Comparison of ENCODE assay signal across 9 cellular contexts in genomic region chr2:152925540-152926448, GRCh38.
A peak's percentile ranks its signal among the peaks of the same experiment; 100 is the strongest.
DNase-seq lines count a peak whose midpoint lies in the region; ATAC-seq and TF ChIP-seq lines count a peak whose summit lies in the region.
"Had no signal": no experiment of that assay in that cellular context is flagged by ENCODE, and none has a peak within 500 bp of the region (broad histone marks: within the 10 kb centered on the region; RNA-seq: fewer than 3 reads in every experiment).

No MANE protein-coding gene starts in this region.

- no peak overlapping the region for H3K4me3 Mint-ChIP-seq in WTC11
- H3K4me3 Mint-ChIP-seq: stimulated activated naive CD8-positive, alpha-beta T cell treated with anti-CD3 and anti-CD28 coated beads, Interleukin-15, Interleukin-2, amounts not matched to agents 100 ng/mL and 50 ng/mL, for 24 hours had no signal

- POLR2A ChIA-PET in WTC11 (lab: Charles Lee) = no interaction called here

- H3K4me2 ChIP-seq in trophoblast cell (ENCODE audit: low read length) = no peak overlapping the region

- H3K18ac ChIP-seq in trophoblast cell (ENCODE audit: low read length) = no peak overlapping the region

- no peaks in the 10 kb centered on the region for H3K9me3 ChIP-seq in trophoblast cell (ENCODE audit: insufficient read depth, low read depth, low read length)

- no peaks in the 10 kb centered on the region for H3K79me2 ChIP-seq in trophoblast cell (ENCODE audit: control insufficient read depth, insufficient read depth, low read length, poor library complexity)

- no peak overlapping the region for H3K23ac ChIP-seq in trophoblast cell (ENCODE audit: low read length)

- in situ Hi-C loops in Caki2 (cut with HindIII; ENCODE audit: low pct_unique_long_range_greater_than_20kb, low sequenced_read_pairs) = no loop called here

- H3K4ac ChIP-seq in trophoblast cell (ENCODE audit: low read depth, low read length) = no peak overlapping the region

- H4K12ac ChIP-seq in trophoblast cell (ENCODE audit: low read depth, low read length) = no peak overlapping the region

- H3K4me3 ChIP-seq in fibroblast of mammary gland (ENCODE audit: control insufficient read depth, low read depth, low read length) = no peak overlapping the region
- H3K4me3 ChIP-seq in trophoblast cell (ENCODE audit: low read depth, low read length) = no peak overlapping the region

- peak; percentile 70 for DNase-seq in Caki2 (ENCODE audit: low read depth)
- DNase-seq in NCI-H2107 (lab: John Stamatoyannopoulos, UW) = peak; percentile 24
- peak; percentile 90 for DNase-seq in WTC11 (ENCODE audit: low spot score)
- peak; percentile 69 for DNase-seq in fibroblast of mammary gland (ENCODE audit: low read depth)
- peak; percentile 60 to 82 for DNase-seq in trophoblast cell
- no peak for DNase-seq in hepatic stellate cell (ENCODE audit: low spot score)

- peak; percentile 90 for TF ChIP-seq CTCF in WTC11 (IDR thresholded peaks at IDR 0.05)
- peak; percentile 77 for TF ChIP-seq CTCF in fibroblast of mammary gland (conservative IDR thresholded peaks at IDR 0.05; ENCODE audit: control insufficient read depth, insufficient read depth, low read depth, low read length)

- no peak overlapping the region for H2BK5ac ChIP-seq in trophoblast cell (ENCODE audit: low read depth, low read length, poor library complexity)

- H4K8ac ChIP-seq in trophoblast cell (ENCODE audit: low read depth, low read length) = no peak overlapping the region

- no peak overlapping the region; the same call in 1 of the 2 replicates for H3K27ac Mint-ChIP-seq in WTC11
- H3K27ac Mint-ChIP-seq: stimulated activated naive CD8-positive, alpha-beta T cell treated with anti-CD3 and anti-CD28 coated beads, Interleukin-15, Interleukin-2, amounts not matched to agents 100 ng/mL and 50 ng/mL, for 24 hours had no signal

- H3K79me1 ChIP-seq in trophoblast cell (ENCODE audit: low read length) = no peaks in the 10 kb centered on the region

- H3K9me3 Mint-ChIP-seq in WTC11 = peaks cover 8% of the 10 kb centered on the region
- H3K9me3 Mint-ChIP-seq: stimulated activated naive CD8-positive, alpha-beta T cell treated with anti-CD3 and anti-CD28 coated beads, Interleukin-15, Interleukin-2, amounts not matched to agents 100 ng/mL and 50 ng/mL, for 24 hours had no signal

- H3K36me3 Mint-ChIP-seq in WTC11 = no peaks in the 10 kb centered on the region

- no peaks in the 10 kb centered on the region for H3K36me3 ChIP-seq in trophoblast cell (ENCODE audit: control insufficient read depth in 1 of 2, insufficient read depth in 2 of 2, low read length in 2 of 2)

- ATAC-seq in GM19023 (IDR thresholded peaks at IDR 0.05; ENCODE audit: unreplicated experiment) (peak; percentile 90), HG03066 (IDR thresholded peaks at IDR 0.05; ENCODE audit: low read depth, unreplicated experiment) (peak; percentile 83), WTC11 (peak; percentile 99)

- no CpG with 5 or more reads among the region's 11 CpGs for WGBS in trophoblast cell (ENCODE audit: extremely low coverage, insufficient coverage, insufficient read length)

- no peaks in the 10 kb centered on the region for H3K4me1 ChIP-seq in trophoblast cell (ENCODE audit: control insufficient read depth in 1 of 2, insufficient read depth in 2 of 2, low read length in 2 of 2)

- no peak overlapping the region for H3K14ac ChIP-seq in trophoblast cell (ENCODE audit: low read length)

- H2AFZ ChIP-seq in trophoblast cell (ENCODE audit: insufficient read depth, low read length, poor library complexity) = no peak overlapping the region

- no peaks in the 10 kb centered on the region; the same call in 1 of the 2 replicates for H3K27me3 Mint-ChIP-seq in WTC11 (ENCODE audit: low read depth)

- H4K91ac ChIP-seq in trophoblast cell (ENCODE audit: low read depth, low read length) = no peak overlapping the region

- H2BK120ac ChIP-seq in trophoblast cell (ENCODE audit: insufficient read depth, low read length, poor library complexity) = no peak overlapping the region

- no peak overlapping the region for H2BK12ac ChIP-seq in trophoblast cell (ENCODE audit: low read length)

- no peak overlapping the region for H3K9ac ChIP-seq in trophoblast cell (ENCODE audit: low read length)

- no peak overlapping the region for H3K27ac ChIP-seq in trophoblast cell (ENCODE audit: low read depth, low read length)

- H3K4me1 Mint-ChIP-seq in WTC11 = peaks cover 3% of the 10 kb centered on the region; the same call in 1 of the 2 replicates

- CTCF ChIA-PET in WTC11 (lab: Charles Lee) = interaction anchor here (0.6 to 1.4 kb wide), 31 partner anchors 8 to 649 kb away, joined by 3 to 14 read pairs (median 3); partner anchors contain the start of gene RPRM

- no peak overlapping the region for H2AK5ac ChIP-seq in trophoblast cell (ENCODE audit: low read length)

- H3K27me3 ChIP-seq in trophoblast cell (ENCODE audit: insufficient read depth, low read length) = no peaks in the 10 kb centered on the region

TF ChIP-seq in WTC11, 78 proteins besides CTCF, POLR2A, EP300 and RAD21 (continues in another document):
- TF ChIP-seq NFE2L1 (CRISPR knock-in tag; IDR thresholded peaks at IDR 0.05) = no peak
- TF ChIP-seq HMGA2 (CRISPR knock-in tag; IDR thresholded peaks at IDR 0.05) = no peak
- TF ChIP-seq USF2 (CRISPR knock-in tag; IDR thresholded peaks at IDR 0.05) = peak; percentile 78
- TF ChIP-seq MAX (CRISPR knock-in tag; IDR thresholded peaks at IDR 0.05) = peak; percentile 16; the same call in 1 of the 2 replicates
- TF ChIP-seq CREM (CRISPR knock-in tag; IDR thresholded peaks at IDR 0.05) = no peak
- TF ChIP-seq CBFB (CRISPR knock-in tag; IDR thresholded peaks at IDR 0.05; ENCODE audit: low read depth) = no peak
- no peak for TF ChIP-seq ELF4 (CRISPR knock-in tag; IDR thresholded peaks at IDR 0.05; ENCODE audit: low read depth)
- TF ChIP-seq ATF6 (CRISPR knock-in tag; IDR thresholded peaks at IDR 0.05) = no peak
- TF ChIP-seq ATF1 (CRISPR knock-in tag; IDR thresholded peaks at IDR 0.05) = no peak
- no peak for TF ChIP-seq SP1 (CRISPR knock-in tag; conservative IDR thresholded peaks at IDR 0.05)
- no peak for TF ChIP-seq ZNF263 (CRISPR knock-in tag; IDR thresholded peaks at IDR 0.05; ENCODE audit: low read depth)
- TF ChIP-seq SOX15 (CRISPR knock-in tag; IDR thresholded peaks at IDR 0.05) = no peak
- TF ChIP-seq USF1 (CRISPR knock-in tag; IDR thresholded peaks at IDR 0.05) = peak; percentile 78
- TF ChIP-seq ZSCAN18 (CRISPR knock-in tag; IDR thresholded peaks at IDR 0.05) = no peak
- no peak for TF ChIP-seq GRHL2 (CRISPR knock-in tag; IDR thresholded peaks at IDR 0.05; ENCODE audit: insufficient replicate concordance, severe bottlenecking)
- no peak for TF ChIP-seq TCF7 (CRISPR knock-in tag; IDR thresholded peaks at IDR 0.05; ENCODE audit: low read depth)
- TF ChIP-seq ZNF232 (CRISPR knock-in tag; IDR thresholded peaks at IDR 0.05) = no peak
- TF ChIP-seq FOXK1 (CRISPR knock-in tag; IDR thresholded peaks at IDR 0.05) = no peak
- TF ChIP-seq TP53 (CRISPR knock-in tag; IDR thresholded peaks at IDR 0.05) = no peak
- TF ChIP-seq ZMAT4 (CRISPR knock-in tag; IDR thresholded peaks at IDR 0.05) = no peak
